In genomic region chr7:99392659-99393362, GRCh38 we compare ENCODE assay signal across 8 cellular contexts. TPM values are rescaled to one million over a fixed set of nuclear protein-coding genes. Genes with fewer than 3 reads are reported as not detected.
DNase-seq lines count a peak whose midpoint lies in the region; ATAC-seq, FAIRE-seq and TF ChIP-seq lines count a peak whose summit lies in the region.

No MANE protein-coding gene starts in this region.

- no peak for ATAC-seq in HG02759 (IDR thresholded peaks at IDR 0.05; ENCODE audit: unreplicated experiment)
- ATAC-seq in HG03571 (IDR thresholded peaks at IDR 0.05; ENCODE audit: unreplicated experiment): no peak

- peak overlapping the region; percentile 59 for H3K4me3 Mint-ChIP-seq in T-helper 2 cell treated with Interferon-gamma antibody and Interleukin-4, amounts not matched to agents 5 μg/mL and 100 μg/mL, for 36 hours
- peak overlapping the region; percentile 75 for H3K4me3 Mint-ChIP-seq in astrocyte (ENCODE audit: unreplicated experiment)

- TF ChIP-seq CTCF in GM10248 (IDR thresholded peaks at IDR 0.05; ENCODE audit: control extremely low read depth, extremely low read depth, low read depth, missing control alignments) (no peak), astrocyte (IDR thresholded peaks at IDR 0.05; ENCODE audit: insufficient read depth, low read depth, low read length) (no peak)

- peaks cover 19% of the 10 kb centered on the region for H3K79me2 ChIP-seq in astrocyte (ENCODE audit: insufficient read depth, low read length)

- peak overlapping the region; percentile 84 for H3K27ac Mint-ChIP-seq in T-helper 2 cell treated with Interferon-gamma antibody and Interleukin-4, amounts not matched to agents 5 μg/mL and 100 μg/mL, for 36 hours
- H3K27ac Mint-ChIP-seq in astrocyte (ENCODE audit: unreplicated experiment): peak overlapping the region; percentile 83

- FAIRE-seq in astrocyte (lab: Jason Lieb, UNC): no peak

- H3K27ac ChIP-seq in HUES64 (ENCODE audit: low read depth, low read length) (peak overlapping the region; percentile 79), astrocyte (ENCODE audit: low read depth, low read length) (no peak overlapping the region), iPS-20b (ENCODE audit: low read length) (peak overlapping the region; percentile 7)

- POLR2A ChIA-PET in GM10248 (lab: Yijun Ruan, JAX): interaction anchor here (0.9 to 1.6 kb wide), 3 partner anchors 10 to 16 kb away, joined by 3 to 5 read pairs (median 4); partner anchors contain the start of genes BUD31 and PDAP1

- H3K4me1 ChIP-seq in HUES64 (ENCODE audit: insufficient read depth, low read length): peaks cover 3% of the 10 kb centered on the region; the same call in 1 of the 2 replicates
- peaks cover 17% of the 10 kb centered on the region for H3K4me1 ChIP-seq in astrocyte (ENCODE audit: insufficient read depth, low read length)
- peaks cover 4% of the 10 kb centered on the region; the same call in 1 of the 2 replicates for H3K4me1 ChIP-seq in iPS-20b (ENCODE audit: insufficient read depth, low read length)

- H3K4me1 Mint-ChIP-seq in T-helper 2 cell treated with Interferon-gamma antibody and Interleukin-4, amounts not matched to agents 5 μg/mL and 100 μg/mL, for 36 hours (ENCODE audit: low read depth): peaks cover 11% of the 10 kb centered on the region
- peaks cover 9% of the 10 kb centered on the region for H3K4me1 Mint-ChIP-seq in astrocyte (ENCODE audit: low read depth, unreplicated experiment)

- H3K9ac ChIP-seq in HUES64 (ENCODE audit: low read depth, low read length) (peak overlapping the region; percentile 67), astrocyte (ENCODE audit: low read length) (peak overlapping the region; percentile 26), iPS-20b (ENCODE audit: low read depth, low read length) (peak overlapping the region; percentile 85)

- H3K27me3 ChIP-seq in HUES64 (ENCODE audit: insufficient read depth, low read length): no peaks in the 10 kb centered on the region
- H3K27me3 ChIP-seq in astrocyte (ENCODE audit: insufficient read depth, low read length): no peaks in the 10 kb centered on the region
- no peaks in the 10 kb centered on the region for H3K27me3 ChIP-seq in iPS-20b (ENCODE audit: insufficient read depth, low read length)

- CTCF ChIA-PET in GM10248 (lab: Yijun Ruan, JAX): interaction anchor here (1.0 to 1.8 kb wide), 5 partner anchors 9 to 16 kb away, joined by 3 to 5 read pairs (median 4); partner anchors contain the start of genes BUD31 and PDAP1

- WGBS in HUES64: 1% methylated on average over 68 of the region's 68 CpGs

- peaks cover 68% of the 10 kb centered on the region for H4K20me1 ChIP-seq in astrocyte (ENCODE audit: insufficient read depth, low read length)

- no peaks in the 10 kb centered on the region for H3K27me3 Mint-ChIP-seq in T-helper 2 cell treated with Interferon-gamma antibody and Interleukin-4, amounts not matched to agents 5 μg/mL and 100 μg/mL, for 36 hours (ENCODE audit: low read depth)
- no peaks in the 10 kb centered on the region for H3K27me3 Mint-ChIP-seq in astrocyte (ENCODE audit: low read depth, unreplicated experiment)

- peak overlapping the region; percentile 61 for H3K4me3 ChIP-seq in HUES64 (ENCODE audit: low read length)
- peak overlapping the region; percentile 44 for H3K4me3 ChIP-seq in astrocyte (ENCODE audit: insufficient read depth, low read depth, low read length)
- H3K4me3 ChIP-seq in iPS-20b (ENCODE audit: low read length): peak overlapping the region; percentile 93

- H3K4me2 ChIP-seq in astrocyte (ENCODE audit: low read length): peak overlapping the region; percentile 79

- H3K9me3 ChIP-seq in HUES64 (ENCODE audit: insufficient read depth, low read depth, low read length): no peaks in the 10 kb centered on the region
- no peaks in the 10 kb centered on the region for H3K9me3 ChIP-seq in astrocyte (ENCODE audit: insufficient read depth, low read depth, low read length)
- no peaks in the 10 kb centered on the region for H3K9me3 ChIP-seq in iPS-20b (ENCODE audit: insufficient read depth, low read depth, low read length)

- no peak overlapping the region for H2AFZ ChIP-seq in astrocyte (ENCODE audit: low read depth, low read length)

- no peaks in the 10 kb centered on the region for H3K9me3 Mint-ChIP-seq in T-helper 2 cell treated with Interferon-gamma antibody and Interleukin-4, amounts not matched to agents 5 μg/mL and 100 μg/mL, for 36 hours
- H3K9me3 Mint-ChIP-seq in astrocyte (ENCODE audit: unreplicated experiment): no peaks in the 10 kb centered on the region

- peaks cover 68% of the 10 kb centered on the region for H3K36me3 Mint-ChIP-seq in T-helper 2 cell treated with Interferon-gamma antibody and Interleukin-4, amounts not matched to agents 5 μg/mL and 100 μg/mL, for 36 hours (ENCODE audit: low read depth)
- peaks cover 6% of the 10 kb centered on the region for H3K36me3 Mint-ChIP-seq in astrocyte (ENCODE audit: low read depth, unreplicated experiment)

- peaks cover 68% of the 10 kb centered on the region for H3K36me3 ChIP-seq in HUES64 (ENCODE audit: insufficient read depth, low read length)
- peaks cover 45% of the 10 kb centered on the region for H3K36me3 ChIP-seq in astrocyte (ENCODE audit: insufficient read depth, low read length)
- H3K36me3 ChIP-seq in iPS-20b (ENCODE audit: insufficient read depth, low read depth, low read length): peaks cover 69% of the 10 kb centered on the region

- DNase-seq in GM10248 (ENCODE audit: extremely low spot score) (peak; percentile 78), astrocyte (ENCODE audit: low read depth) (peak; percentile 45)
- peak; percentile 74 for DNase-seq in T-helper 2 cell treated with Interferon-gamma antibody and Interleukin-4, amounts not matched to agents 5 μg/mL and 100 μg/mL, for 36 hours (ENCODE audit: low spot score)
- DNase-seq in stimulated activated CD4-positive, alpha-beta T cell treated with anti-CD3 and anti-CD28 coated beads, Interleukin-12 subunit alpha, Interleukin-12 subunit beta, amount 100 ng/mL, for 24 hours (ENCODE audit: low read depth in 2 of 2): peak; percentile 55 to 71

RNA-seq across cellular contexts. Expression of gene PDAP1, which starts 15.6 kb away (rescaled TPM):
- 131 TPM for polyA plus RNA-seq in HUES64 (2013, experiment 1 of 2)
- polyA plus RNA-seq in HUES64 (2013, experiment 2 of 2): 147 TPM
- 106 and 111 TPM in 2 replicates for total RNA-seq in astrocyte

RNA-seq across cellular contexts. Expression of gene BUD31, which starts 16.0 kb away (rescaled TPM):
- 94.5 TPM for polyA plus RNA-seq in HUES64 (2013, experiment 1 of 2)
- 102 TPM for polyA plus RNA-seq in HUES64 (2013, experiment 2 of 2)
- total RNA-seq in astrocyte: 167 and 176 TPM in 2 replicates

RNA-seq across cellular contexts. Expression of gene ARPC1B, which starts 18.3 kb away (rescaled TPM):
- polyA plus RNA-seq in HUES64 (2013, experiment 1 of 2): 57.8 TPM
- polyA plus RNA-seq in HUES64 (2013, experiment 2 of 2): 75.3 TPM
- 170 and 175 TPM in 2 replicates for total RNA-seq in astrocyte

RNA-seq across cellular contexts. Expression of gene PTCD1, which starts 45.8 kb away (rescaled TPM):
- 4.4 TPM for polyA plus RNA-seq in HUES64 (2013, experiment 1 of 2)
- polyA plus RNA-seq in HUES64 (2013, experiment 2 of 2): 5.2 TPM
- total RNA-seq in astrocyte: 5.8 and 7.4 TPM in 2 replicates

RNA-seq across cellular contexts. Expression of gene CPSF4, which starts 45.9 kb away (rescaled TPM):
- 64.6 TPM for polyA plus RNA-seq in HUES64 (2013, experiment 1 of 2)
- polyA plus RNA-seq in HUES64 (2013, experiment 2 of 2): 66.4 TPM
- 42.8 and 46.8 TPM in 2 replicates for total RNA-seq in astrocyte

Comparison
In these comparisons a context has a peak if more than half of its experiments do, and no peak if none do; other contexts are left out.
1. H3K9ac ChIP-seq: peak in every context shown above with its lines; median percentile 85 in iPS-20b; 67 in HUES64; 26 in astrocyte.